Comparison of ENCODE assay signal across 16 cellular contexts in the genomic region with DNA sequence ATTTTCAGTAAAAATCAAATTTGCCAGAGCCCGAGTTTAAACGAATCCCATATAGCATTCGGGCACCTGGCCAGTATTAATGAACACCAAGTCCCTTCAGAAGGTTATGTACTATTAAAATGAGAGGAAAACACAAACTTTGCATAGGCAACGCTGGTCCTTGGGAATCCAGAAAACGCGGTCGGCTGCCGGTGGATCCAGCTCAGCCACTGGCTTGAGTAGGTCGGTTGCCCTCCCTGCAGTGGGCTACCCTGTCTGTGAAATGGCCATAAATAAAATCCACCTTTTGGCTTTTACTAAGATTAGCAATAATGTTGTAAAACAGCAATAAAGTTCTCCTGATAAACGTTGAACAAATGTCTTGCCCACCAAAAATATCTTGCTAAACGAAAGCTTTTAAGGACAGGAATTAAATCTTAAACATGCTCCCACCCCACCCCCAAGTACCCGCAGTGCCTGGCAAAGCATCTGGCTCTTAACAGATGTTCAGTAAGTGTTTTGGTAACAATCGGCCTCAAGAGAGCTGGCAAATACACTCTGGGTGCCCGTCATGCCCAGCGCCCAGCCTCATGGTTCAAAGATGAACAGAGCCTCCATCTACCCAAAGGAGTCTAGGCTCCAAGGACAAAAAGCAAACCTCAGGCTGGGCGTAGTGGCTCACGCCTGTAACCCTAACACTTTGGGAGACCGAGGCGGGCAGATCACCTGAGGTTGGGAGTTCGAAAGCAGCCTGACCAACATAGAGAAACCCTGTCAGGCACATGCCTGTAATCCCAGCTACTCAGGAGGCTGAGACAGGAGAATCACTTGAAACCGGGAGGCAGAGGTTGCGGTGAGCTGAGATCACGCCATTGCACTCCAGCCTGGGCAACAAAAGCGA.
A peak's percentile ranks its signal among the peaks of the same experiment; 100 is the strongest.
DNase-seq lines count a peak whose midpoint lies in the region; ATAC-seq and TF ChIP-seq lines count a peak whose summit lies in the region.
"Had no signal": no experiment of that assay in that cellular context is flagged by ENCODE, and none has a peak within 500 bp of the region (broad histone marks: within the 10 kb centered on the region; RNA-seq: fewer than 3 reads in every experiment).

No MANE protein-coding gene starts in this region.

- no peak for TF ChIP-seq POLR2A in esophagus muscularis mucosa (IDR thresholded peaks at IDR 0.05; ENCODE audit: low read depth)

- peaks cover 0 to 7% (median 0%) of the 10 kb centered on the region in 4 donors for H3K4me1 ChIP-seq in esophagus muscularis mucosa

- TF ChIP-seq CTCF in esophagus muscularis mucosa (IDR thresholded peaks at IDR 0.05), result no peak

- intact Hi-C loops in esophagus muscularis mucosa (cut with DNase I), result no loop called here

- no peak overlapping the region for H3K27ac ChIP-seq in esophagus muscularis mucosa (replicated peaks in 1 of 4)
- H3K27ac ChIP-seq: HL-60 had no signal

- no peak for TF ChIP-seq EP300 in esophagus muscularis mucosa (IDR thresholded peaks at IDR 0.05)

- H3K9me3 ChIP-seq in esophagus muscularis mucosa, result peaks cover 0 to 3% (median 0%) of the 10 kb centered on the region in 4 donors

- ATAC-seq in GM18873 (IDR thresholded peaks at IDR 0.05; ENCODE audit: low FRiP score, unreplicated experiment), result no peak
- ATAC-seq in HG03432 (IDR thresholded peaks at IDR 0.05; ENCODE audit: unreplicated experiment), result no peak
- ATAC-seq: HCT116 had no signal

- H3K36me3 ChIP-seq in esophagus muscularis mucosa, result no peaks in the 10 kb centered on the region

- peaks cover 0 to 45% (median 6%) of the 10 kb centered on the region in 4 donors for H3K27me3 ChIP-seq in esophagus muscularis mucosa

- no peak overlapping the region for H3K4me3 ChIP-seq in esophagus muscularis mucosa

- peak; percentile 86 for DNase-seq in DMS 273 (lab: John Stamatoyannopoulos, UW; ENCODE audit: unreplicated experiment)
- peak; percentile 32 for DNase-seq in DMS 273 treated with DMSO at 0.1 percent for 48 hours (lab: John Stamatoyannopoulos, UW)
- DNase-seq in NCI-H526 treated with DMSO at 0.1 percent for 48 hours (lab: John Stamatoyannopoulos, UW), result peak; percentile 94
- DNase-seq in esophagus muscularis mucosa (ENCODE audit: extremely low spot score), result peak; percentile 74
- no peak for DNase-seq in stimulated activated CD4-positive, alpha-beta T cell treated with anti-CD3 and anti-CD28 coated beads, Interleukin-12 subunit alpha, Interleukin-12 subunit beta, amount 100 ng/mL, for 4 hours
- DNase-seq in hepatic stellate cell (ENCODE audit: low spot score), result no peak
- DNase-seq: COR-L47, DMS53, NCI-H1417, NCI-H2029, NCI-H510A, SHP77 had no signal

- 84% methylated on average over 18 of the region's 24 CpGs for WGBS in esophagus muscularis mucosa

Comparison
In these comparisons a context has a peak if more than half of its experiments do, and no peak if none do; other contexts are left out.
1. DNase-seq: peak in DMS 273 (single experiment), DMS 273 treated with DMSO at 0.1 percent for 48 hours (single experiment), NCI-H526 treated with DMSO at 0.1 percent for 48 hours (single experiment) and esophagus muscularis mucosa (single experiment); none in stimulated activated CD4-positive, alpha-beta T cell treated with anti-CD3 and anti-CD28 coated beads, Interleukin-12 subunit alpha, Interleukin-12 subunit beta, amount 100 ng/mL, for 4 hours (single experiment) and hepatic stellate cell (single experiment).